1 cellular context compared by ENCODE assay signal in the genomic region with DNA sequence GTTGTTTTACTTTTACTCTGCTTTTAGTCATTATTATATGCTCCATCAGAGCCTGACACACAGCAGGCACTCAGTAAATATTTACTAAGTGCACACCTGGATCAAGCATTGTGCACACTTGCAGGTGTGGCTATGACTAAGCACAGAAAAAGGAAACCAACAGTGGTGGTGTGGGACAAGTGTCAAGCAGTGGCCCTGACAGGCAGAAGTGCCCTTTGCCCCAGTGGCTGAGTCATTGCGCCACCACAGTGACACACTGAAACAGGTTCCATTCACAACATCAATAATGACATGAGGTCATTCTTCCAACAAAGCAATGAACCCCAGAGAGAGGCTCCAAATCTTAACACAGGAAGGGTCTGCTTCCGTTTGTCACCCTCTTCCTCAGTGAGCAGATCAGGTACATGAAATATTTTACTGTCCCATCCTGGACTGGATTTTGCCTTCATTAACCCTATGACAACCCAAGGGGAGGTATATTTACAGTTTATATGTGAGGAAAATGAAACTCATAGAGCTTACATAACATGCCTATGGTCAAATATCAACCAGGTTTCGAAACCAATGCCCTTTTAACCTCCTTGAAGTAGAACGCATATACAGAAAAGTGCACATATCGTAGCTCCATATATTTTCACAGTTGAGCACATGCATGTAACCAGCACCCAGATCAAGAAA.
TF ChIP-seq lines count a peak whose summit lies in the region.

No MANE protein-coding gene starts in this region.

TF ChIP-seq in GM12878, 131 proteins besides CTCF, POLR2A, EP300 and RAD21 (continued from another document and continues in another):
- TF ChIP-seq NRF1 (conservative IDR thresholded peaks at IDR 0.05; ENCODE audit: low read depth, low read length) (no peak), SPI1 (IDR thresholded peaks at IDR 0.05; ENCODE audit: borderline replicate concordance, insufficient read depth, low read depth, low read length) (no peak), DPF2 (IDR thresholded peaks at IDR 0.05) (peak; percentile 94), POLR2AphosphoS2 (IDR thresholded peaks at IDR 0.05; ENCODE audit: low read depth, low read length) (no peak), NR2C1 (IDR thresholded peaks at IDR 0.05) (peak; percentile 50; the same call in 1 of the 2 replicates), TARDBP (IDR thresholded peaks at IDR 0.05; ENCODE audit: borderline replicate concordance) (no peak), RB1 (IDR thresholded peaks at IDR 0.05; ENCODE audit: borderline replicate concordance) (no peak), FOS (IDR thresholded peaks at IDR 0.05; ENCODE audit: borderline replicate concordance, extremely low read depth, insufficient read length) (no peak), ZBTB33 (IDR thresholded peaks at IDR 0.05) (no peak), ZNF274 (IDR thresholded peaks at IDR 0.05; ENCODE audit: insufficient read depth, insufficient read length) (no peak), SMAD1 (IDR thresholded peaks at IDR 0.05; ENCODE audit: low read depth, partially characterized antibody) (no peak), KLF5 (IDR thresholded peaks at IDR 0.05; ENCODE audit: partially characterized antibody) (no peak), ZNF592 (IDR thresholded peaks at IDR 0.05) (no peak), RELB (IDR thresholded peaks at IDR 0.05; ENCODE audit: low read depth) (no peak), BHLHE40 (IDR thresholded peaks at IDR 0.05; ENCODE audit: borderline replicate concordance in 1 of 2, low read depth in 2 of 2, low read length in 1 of 2) (peak in 1 of 2 experiments; percentile 84; a peak in 2 of 4 replicates), TCF12 (IDR thresholded peaks at IDR 0.05; ENCODE audit: low read depth, low read length) (peak; percentile 77; the same call in 1 of the 2 replicates), ZSCAN29 (IDR thresholded peaks at IDR 0.05) (no peak), SREBF2 (IDR thresholded peaks at IDR 0.05; ENCODE audit: low read length) (no peak), ZNF24 (IDR thresholded peaks at IDR 0.05) (no peak), EED (IDR thresholded peaks at IDR 0.05; ENCODE audit: low read depth) (peak; percentile 75), CBX5 (IDR thresholded peaks at IDR 0.05; ENCODE audit: low read depth) (no peak), USF1 (IDR thresholded peaks at IDR 0.05; ENCODE audit: borderline replicate concordance, extremely low read length, insufficient read depth, low read depth, low read length) (no peak), CHD1 (IDR thresholded peaks at IDR 0.05; ENCODE audit: low read depth, low read length) (no peak), RAD51 (IDR thresholded peaks at IDR 0.05) (no peak), ZZZ3 (IDR thresholded peaks at IDR 0.05; ENCODE audit: control insufficient read depth, insufficient read length, low read depth) (no peak), CHD2 (IDR thresholded peaks at IDR 0.05; ENCODE audit: borderline replicate concordance, low read depth, low read length) (no peak), ATF7 (IDR thresholded peaks at IDR 0.05; ENCODE audit: low read depth) (peak; percentile 95), SMARCA5 (IDR thresholded peaks at IDR 0.05) (no peak), GABPA (IDR thresholded peaks at IDR 0.05; ENCODE audit: low read depth) (peak; percentile 12; the same call in 1 of the 2 replicates), ASH2L (IDR thresholded peaks at IDR 0.05; ENCODE audit: borderline replicate concordance, low read depth) (no peak), RCOR1 (conservative IDR thresholded peaks at IDR 0.05; ENCODE audit: low read depth, low read length) (no peak), SREBF1 (IDR thresholded peaks at IDR 0.05; ENCODE audit: low read length) (no peak), PAX5 (IDR thresholded peaks at IDR 0.05; ENCODE audit: borderline replicate concordance, low read depth, low read length) (peak; percentile 81; the same call in 1 of the 2 replicates), STAT1 (conservative IDR thresholded peaks at IDR 0.05) (no peak), HCFC1 (IDR thresholded peaks at IDR 0.05; ENCODE audit: low read length) (no peak), TAF1 (IDR thresholded peaks at IDR 0.05; ENCODE audit: borderline replicate concordance, low read depth, low read length) (no peak), CREM (IDR thresholded peaks at IDR 0.05; ENCODE audit: low read depth) (peak; percentile 95), PML (IDR thresholded peaks at IDR 0.05; ENCODE audit: low read length) (peak; percentile 46; the same call in 1 of the 2 replicates), NR2C2 (IDR thresholded peaks at IDR 0.05; ENCODE audit: borderline replicate concordance, control insufficient read depth, insufficient read length, low read depth) (no peak), ZNF622 (IDR thresholded peaks at IDR 0.05) (no peak), NR2F1 (conservative IDR thresholded peaks at IDR 0.05) (peak; percentile 96), E2F8 (IDR thresholded peaks at IDR 0.05; ENCODE audit: low read depth, partially characterized antibody) (no peak), EZH2 (IDR thresholded peaks at IDR 0.05; ENCODE audit: borderline replicate concordance, control insufficient read depth, low read depth, low read length) (no peak)
- TF ChIP-seq, protein P1, sequence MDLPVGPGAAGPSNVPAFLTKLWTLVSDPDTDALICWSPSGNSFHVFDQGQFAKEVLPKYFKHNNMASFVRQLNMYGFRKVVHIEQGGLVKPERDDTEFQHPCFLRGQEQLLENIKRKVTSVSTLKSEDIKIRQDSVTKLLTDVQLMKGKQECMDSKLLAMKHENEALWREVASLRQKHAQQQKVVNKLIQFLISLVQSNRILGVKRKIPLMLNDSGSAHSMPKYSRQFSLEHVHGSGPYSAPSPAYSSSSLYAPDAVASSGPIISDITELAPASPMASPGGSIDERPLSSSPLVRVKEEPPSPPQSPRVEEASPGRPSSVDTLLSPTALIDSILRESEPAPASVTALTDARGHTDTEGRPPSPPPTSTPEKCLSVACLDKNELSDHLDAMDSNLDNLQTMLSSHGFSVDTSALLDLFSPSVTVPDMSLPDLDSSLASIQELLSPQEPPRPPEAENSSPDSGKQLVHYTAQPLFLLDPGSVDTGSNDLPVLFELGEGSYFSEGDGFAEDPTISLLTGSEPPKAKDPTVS (IDR thresholded peaks at IDR 0.05; ENCODE audit: low read depth, low read length) = no peak
- TF ChIP-seq, protein P2, sequence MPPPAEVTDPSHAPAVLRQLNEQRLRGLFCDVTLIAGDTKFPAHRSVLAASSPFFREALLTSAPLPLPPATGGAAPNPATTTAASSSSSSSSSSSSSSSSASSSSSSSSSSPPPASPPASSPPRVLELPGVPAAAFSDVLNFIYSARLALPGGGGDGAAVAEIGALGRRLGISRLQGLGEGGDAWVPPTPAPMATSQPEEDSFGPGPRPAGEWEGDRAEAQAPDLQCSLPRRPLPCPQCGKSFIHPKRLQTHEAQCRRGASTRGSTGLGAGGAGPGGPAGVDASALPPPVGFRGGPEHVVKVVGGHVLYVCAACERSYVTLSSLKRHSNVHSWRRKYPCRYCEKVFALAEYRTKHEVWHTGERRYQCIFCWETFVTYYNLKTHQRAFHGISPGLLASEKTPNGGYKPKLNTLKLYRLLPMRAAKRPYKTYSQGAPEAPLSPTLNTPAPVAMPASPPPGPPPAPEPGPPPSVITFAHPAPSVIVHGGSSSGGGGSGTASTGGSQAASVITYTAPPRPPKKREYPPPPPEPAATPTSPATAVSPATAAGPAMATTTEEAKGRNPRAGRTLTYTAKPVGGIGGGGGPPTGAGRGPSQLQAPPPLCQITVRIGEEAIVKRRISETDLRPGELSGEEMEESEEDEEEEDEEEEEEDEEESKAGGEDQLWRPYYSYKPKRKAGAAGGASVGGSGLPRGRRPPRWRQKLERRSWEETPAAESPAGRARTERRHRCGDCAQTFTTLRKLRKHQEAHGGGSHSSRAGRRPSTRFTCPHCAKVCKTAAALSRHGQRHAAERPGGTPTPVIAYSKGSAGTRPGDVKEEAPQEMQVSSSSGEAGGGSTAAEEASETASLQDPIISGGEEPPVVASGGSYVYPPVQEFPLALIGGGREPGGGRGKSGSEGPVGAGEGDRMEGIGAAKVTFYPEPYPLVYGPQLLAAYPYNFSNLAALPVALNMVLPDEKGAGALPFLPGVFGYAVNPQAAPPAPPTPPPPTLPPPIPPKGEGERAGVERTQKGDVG (CRISPR knock-in tag; IDR thresholded peaks at IDR 0.05) = no peak
- TF ChIP-seq, protein P3, sequence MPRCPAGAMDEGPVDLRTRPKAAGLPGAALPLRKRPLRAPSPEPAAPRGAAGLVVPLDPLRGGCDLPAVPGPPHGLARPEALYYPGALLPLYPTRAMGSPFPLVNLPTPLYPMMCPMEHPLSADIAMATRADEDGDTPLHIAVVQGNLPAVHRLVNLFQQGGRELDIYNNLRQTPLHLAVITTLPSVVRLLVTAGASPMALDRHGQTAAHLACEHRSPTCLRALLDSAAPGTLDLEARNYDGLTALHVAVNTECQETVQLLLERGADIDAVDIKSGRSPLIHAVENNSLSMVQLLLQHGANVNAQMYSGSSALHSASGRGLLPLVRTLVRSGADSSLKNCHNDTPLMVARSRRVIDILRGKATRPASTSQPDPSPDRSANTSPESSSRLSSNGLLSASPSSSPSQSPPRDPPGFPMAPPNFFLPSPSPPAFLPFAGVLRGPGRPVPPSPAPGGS (IDR thresholded peaks at IDR 0.05; ENCODE audit: borderline replicate concordance, insufficient read depth, low read depth, low read length, poor library complexity, severe bottlenecking) = no peak
